ENCODE assay signal across 7 cellular contexts in the genomic region with DNA sequence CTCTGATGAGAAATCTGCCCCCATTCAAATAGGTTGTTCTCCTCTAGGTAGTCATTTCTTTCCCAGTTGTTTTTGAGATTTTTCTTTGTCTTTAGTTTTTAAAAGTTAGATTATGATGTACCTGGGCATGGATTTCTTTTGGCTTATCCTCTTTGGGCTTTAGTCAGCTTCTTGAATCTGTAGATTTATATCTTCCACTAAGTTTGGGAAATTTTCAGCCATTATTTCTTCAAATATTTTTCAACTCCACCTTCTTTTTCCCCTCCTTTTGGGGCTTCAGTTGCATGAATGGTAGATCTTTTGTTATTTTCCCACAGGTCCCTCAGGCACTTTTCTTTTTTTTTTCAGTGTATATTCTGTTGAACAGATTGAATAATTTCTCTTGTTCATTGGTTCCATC.
"Had no signal": no experiment of that assay in that cellular context is flagged by ENCODE, and none has a peak within 500 bp of the region (broad histone marks: within the 10 kb centered on the region; RNA-seq: fewer than 3 reads in every experiment).

No MANE protein-coding gene starts in this region.

- ATAC-seq: GM12878 had no signal

- H3K4me3 ChIP-seq: GM12878 had no signal

- FAIRE-seq: G401.6, GM12878, GM12891, GM12892, GM18507 had no signal

- DNase-seq: GDM1, GF-D8 had no signal
